Comparison of ENCODE assay signal across 14 cellular contexts in genomic region chr5:130111723-130112122, GRCh38.
"Had no signal": no experiment of that assay in that cellular context is flagged by ENCODE, and none has a peak within 500 bp of the region (broad histone marks: within the 10 kb centered on the region; RNA-seq: fewer than 3 reads in every experiment).

No MANE protein-coding gene starts in this region.

- H3K36me3 ChIP-seq: heart left ventricle, upper lobe of left lung had no signal

- H3K27ac ChIP-seq: heart left ventricle, upper lobe of left lung had no signal

- ATAC-seq: heart left ventricle; mucosa of descending colon; natural killer cell treated with Interleukin-12 subunit alpha and Interleukin-12 subunit beta and Interleukin-15 and Interleukin-18, amount 100 ng/mL, for 72 hours; right cardiac atrium; stimulated activated naive B cell treated with anti-CD40 and anti-IgM and Interleukin-4, amounts not matched to agents 10 μg/mL and 1 μg/mL and 100 μg/mL, for 72 hours had no signal

- H3K4me1 ChIP-seq: upper lobe of left lung had no signal

- DNase-seq: activated CD4-positive, alpha-beta T cell treated with anti-CD3 and anti-CD28 coated beads, Interleukin-2, amount 50 U/mL, for 4 hours; activated T-cell treated with anti-CD3 and anti-CD28 coated beads, Interleukin-2, amount 50 U/mL, for 1 hour; cortex of kidney; effector CD8-positive, alpha-beta T cell; foreskin melanocyte; heart left ventricle; mammary epithelial cell; mucosa of descending colon; nucleus accumbens; right cardiac atrium; stimulated activated CD4-positive, alpha-beta T cell treated with anti-CD3 and anti-CD28 coated beads, Interleukin-1b, Interleukin-23, amount 100 ng/mL, for 48 hours; stimulated activated naive B cell treated with anti-CD40 and anti-IgM and Interleukin-4, amounts not matched to agents 10 μg/mL and 1 μg/mL and 100 μg/mL, for 72 hours; upper lobe of left lung had no signal

- H3K9me3 ChIP-seq: heart left ventricle, mucosa of descending colon, upper lobe of left lung had no signal

- H3K4me3 ChIP-seq: heart left ventricle, mucosa of descending colon, upper lobe of left lung had no signal

- H3K27me3 ChIP-seq: heart left ventricle, upper lobe of left lung had no signal
